Comparison of ENCODE assay signal across 26 cellular contexts in genomic region chr12:64534672-64535199, GRCh38.
"Had no signal": no experiment of that assay in that cellular context is flagged by ENCODE, and none has a peak within 500 bp of the region (broad histone marks: within the 10 kb centered on the region; RNA-seq: fewer than 3 reads in every experiment).

No MANE protein-coding gene starts in this region.

- H3K4me3 ChIP-seq: adrenal gland, body of pancreas, esophagus muscularis mucosa, gastrocnemius medialis, heart right ventricle had no signal

- H3K36me3 ChIP-seq: adrenal gland, esophagus muscularis mucosa, gastrocnemius medialis, heart right ventricle had no signal

- H3K4me1 ChIP-seq: adrenal gland, body of pancreas, foreskin keratinocyte, gastrocnemius medialis, heart right ventricle had no signal

- H3K9me3 ChIP-seq: adrenal gland, body of pancreas, esophagus muscularis mucosa, gastrocnemius medialis, heart right ventricle had no signal

- H3K27me3 ChIP-seq: adrenal gland, body of pancreas, esophagus muscularis mucosa, gastrocnemius medialis had no signal

- H3K27ac ChIP-seq: adrenal gland, body of pancreas, esophagus muscularis mucosa, foreskin keratinocyte, gastrocnemius medialis, heart right ventricle had no signal

- DNase-seq: activated CD4-positive, alpha-beta memory T cell treated with anti-CD3 and anti-CD28 coated beads, Interleukin-2, amount 10 ng/mL, durations not matched to agents 7 days and 5 days; activated CD4-positive, alpha-beta T cell treated with anti-CD3 and anti-CD28 coated beads for 1 hour; activated CD4-positive, alpha-beta T cell treated with anti-CD3 and anti-CD28 coated beads for 4 hours; activated CD4-positive, alpha-beta T cell treated with anti-CD3 and anti-CD28 coated beads, Interleukin-2, amount 10 ng/mL, durations not matched to agents 7 days and 5 days; activated CD4-positive, alpha-beta T cell treated with anti-CD3 and anti-CD28 coated beads, Interleukin-2, amount 50 U/mL, for 4 hours; activated effector memory CD4-positive, alpha-beta T cell treated with anti-CD3 and anti-CD28 coated beads, Interleukin-2, amount 50 U/mL, for 16 hours; activated naive CD4-positive, alpha-beta T cell treated with anti-CD3 and anti-CD28 coated beads for 36 hours; activated naive CD8-positive, alpha-beta T cell treated with anti-CD3 and anti-CD28 coated beads for 36 hours; activated naive CD8-positive, alpha-beta T cell treated with anti-CD3 and anti-CD28 coated beads, Interleukin-2, amount 50 U/mL, for 24 hours; activated T-cell treated with anti-CD3 and anti-CD28 coated beads, Interleukin-2, amount 50 U/mL, for 1 hour; activated T-cell treated with anti-CD3 and anti-CD28 coated beads, Interleukin-2, amount 50 U/mL, for 48 hours; adrenal gland; amygdala; aorta; body of pancreas; caudate nucleus; cortex of kidney; dermis blood vessel endothelial cell; effector CD4-positive, alpha-beta T cell; effector memory CD8-positive, alpha-beta T cell; erythroblast; foreskin keratinocyte; gastrocnemius medialis; heart right ventricle; T-helper 2 cell had no signal
